In the genomic region with DNA sequence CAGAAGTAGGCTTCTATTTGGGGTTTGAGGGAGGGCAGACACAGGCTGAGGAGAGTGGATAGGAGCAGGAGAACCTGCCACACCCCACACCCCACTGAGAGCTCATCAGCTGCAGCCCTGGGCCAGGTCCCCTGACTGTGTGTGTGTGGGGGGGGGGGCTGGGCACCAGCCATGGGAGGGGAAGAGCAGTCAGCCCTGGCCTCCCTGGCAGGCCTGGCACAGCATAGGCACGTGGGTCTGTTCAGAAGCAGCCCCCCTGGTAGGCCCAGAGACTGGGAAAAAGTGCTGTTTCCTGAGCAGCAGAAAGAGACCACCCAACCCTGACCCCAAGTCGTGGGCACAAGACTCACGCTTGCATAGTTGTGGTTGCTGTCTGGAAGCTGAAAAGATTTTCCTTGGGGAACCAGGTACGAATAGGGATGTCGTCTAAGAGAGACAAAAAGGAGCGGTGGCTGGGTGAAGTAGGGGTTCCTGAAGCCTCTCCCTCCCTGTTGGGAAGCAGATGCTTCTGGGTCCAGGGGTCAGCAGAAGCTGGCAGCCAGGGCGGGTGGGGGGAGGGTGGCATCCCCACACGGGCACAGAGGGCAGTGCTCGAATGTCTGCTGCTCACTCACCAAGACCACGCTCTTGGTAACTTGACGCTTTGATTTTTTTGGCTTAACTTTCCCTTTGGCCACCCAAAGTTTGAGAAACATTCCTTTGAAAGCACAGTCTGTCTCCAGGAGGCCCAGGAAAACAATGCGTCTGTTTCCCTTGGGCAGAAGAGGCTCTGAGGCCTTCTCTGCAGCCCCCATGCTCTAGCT, we compare ENCODE assay signal across 1 cellular context.
TF ChIP-seq lines count a peak whose summit lies in the region.

No MANE protein-coding gene starts in this region.

TF ChIP-seq in HEK293T, 16 proteins besides CTCF, POLR2A, EP300 and RAD21:
- no peak for TF ChIP-seq SP1 (IDR thresholded peaks at IDR 0.05)
- no peak for TF ChIP-seq FOXK2 (IDR thresholded peaks at IDR 0.05)
- no peak for TF ChIP-seq ELF4 (IDR thresholded peaks at IDR 0.05)
- TF ChIP-seq SUZ12 (IDR thresholded peaks at IDR 0.05): no peak
- TF ChIP-seq LEF1 (IDR thresholded peaks at IDR 0.05; ENCODE audit: borderline replicate concordance): no peak
